ENCODE assay signal across 9 cellular contexts in the genomic region with DNA sequence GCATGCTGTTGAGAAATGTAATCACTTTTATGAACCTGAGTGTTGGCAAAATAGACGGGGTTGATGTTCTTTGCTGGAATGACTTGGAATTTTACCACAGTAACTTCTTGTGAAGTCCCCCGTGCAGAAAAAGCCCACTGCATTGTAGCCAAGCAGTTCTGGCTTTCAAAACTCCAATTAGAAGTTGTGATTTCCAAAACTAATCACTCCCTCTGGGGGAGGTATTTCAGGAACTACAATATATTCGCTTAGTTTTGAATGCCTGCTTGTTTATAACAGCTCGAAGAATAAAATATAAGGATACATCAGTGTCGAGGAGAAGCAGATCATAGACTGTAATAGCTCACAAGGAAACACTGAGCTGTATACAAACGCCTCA.
A peak's percentile ranks its signal among the peaks of the same experiment; 100 is the strongest.
DNase-seq lines count a peak whose midpoint lies in the region; ATAC-seq and TF ChIP-seq lines count a peak whose summit lies in the region.
"Had no signal": no experiment of that assay in that cellular context is flagged by ENCODE, and none has a peak within 500 bp of the region (broad histone marks: within the 10 kb centered on the region; RNA-seq: fewer than 3 reads in every experiment).

No MANE protein-coding gene starts in this region.

- in situ Hi-C loops in IMR-90 (cut with MboI; ENCODE audit: low sequenced_read_pairs): no loop called here

- peak overlapping the region; percentile 71 for H3K9ac ChIP-seq in IMR-90 (ENCODE audit: low read depth, low read length)

- peak overlapping the region; percentile 91 for H3K14ac ChIP-seq in IMR-90 (replicated peaks; ENCODE audit: low read depth, low read length)

- H3K79me1 ChIP-seq in IMR-90 (ENCODE audit: low read depth in 1 of 2, low read length in 2 of 2): peaks cover 11 to 28% of the 10 kb centered on the region in 2 experiments

- no peaks in the 10 kb centered on the region for H4K20me1 ChIP-seq in IMR-90 (ENCODE audit: insufficient read depth, low read length)

- H2BK20ac ChIP-seq in IMR-90 (ENCODE audit: low read depth, low read length): peak overlapping the region; percentile 50; the same call in 1 of the 2 replicates

- H3K4me3 ChIP-seq in IMR-90 (ENCODE audit: insufficient read depth, low read depth, low read length) (peak overlapping the region; percentile 56), mesodermal cell (ENCODE audit: extremely low read depth, insufficient read depth, low read length, poor library complexity, severe bottlenecking) (peak overlapping the region; percentile 67)
- H3K4me3 ChIP-seq: K562 had no signal

- TF ChIP-seq RAD21 in IMR-90 (IDR thresholded peaks at IDR 0.05; ENCODE audit: low read length): no peak

- peaks cover 29% of the 10 kb centered on the region for H3K4me1 Mint-ChIP-seq in chondrocyte (ENCODE audit: low read depth)

- H3K27ac ChIP-seq in IMR-90 (ENCODE audit: insufficient read depth, low read length) (peak overlapping the region; percentile 79), mesodermal cell (ENCODE audit: low read depth, low read length, severe bottlenecking) (peak overlapping the region; percentile 99)

- peak overlapping the region; percentile 73; the same call in 1 of the 3 replicates for H2BK15ac ChIP-seq in IMR-90 (ENCODE audit: low read depth, low read length)

- H3K4me1 ChIP-seq in IMR-90 (ENCODE audit: control insufficient read depth, insufficient read depth, low read length) (peaks cover 2% of the 10 kb centered on the region), mesodermal cell (ENCODE audit: control insufficient read depth, insufficient read depth, low read length, poor library complexity, severe bottlenecking) (peaks cover 19% of the 10 kb centered on the region)

- peaks cover 4% of the 10 kb centered on the region for H3K36me3 ChIP-seq in IMR-90 (ENCODE audit: control insufficient read depth, insufficient read depth, low read length)
- peaks cover 27% of the 10 kb centered on the region for H3K36me3 ChIP-seq in mesodermal cell (ENCODE audit: control insufficient read depth, insufficient read depth, low read length)

- H4K91ac ChIP-seq in IMR-90 (ENCODE audit: insufficient read depth, low read depth, low read length): peak overlapping the region; percentile 57

- peak overlapping the region; percentile 84 for H3K4me2 ChIP-seq in IMR-90 (ENCODE audit: low read depth, low read length)

- H3K56ac ChIP-seq in IMR-90 (ENCODE audit: extremely low read depth, insufficient read depth, low read length): peak overlapping the region; percentile 77

- peak overlapping the region; percentile 32 to 42; a peak in 2 of 4 replicates for H4K8ac ChIP-seq in IMR-90 (ENCODE audit: low read depth in 2 of 2, low read length in 2 of 2)

- peak; percentile 4 for ATAC-seq in GM18498 (IDR thresholded peaks at IDR 0.05; ENCODE audit: unreplicated experiment)
- ATAC-seq in IMR-90 (ENCODE audit: low read depth): peak; percentile 6

- peak overlapping the region; percentile 72 for H2BK5ac ChIP-seq in IMR-90 (ENCODE audit: low read depth, low read length, poor library complexity, severe bottlenecking)

- DNase-seq in IMR-90 (peak; percentile 16), chondrocyte (ENCODE audit: low spot score) (no peak), GM10248 (ENCODE audit: extremely low spot score) (no peak), dedifferentiated amniotic fluid mesenchymal stem cell (ENCODE audit: extremely low spot score) (no peak)
- DNase-seq in NK-92 treated with Interleukin-12 subunit alpha and Interleukin-12 subunit beta, amount 100 ng/mL, for 24 hours (lab: John Stamatoyannopoulos, UW): no peak
- DNase-seq in stimulated activated CD4-positive, alpha-beta T cell treated with anti-CD3 and anti-CD28 coated beads, Interleukin-15, amount 100 ng/mL, for 24 hours: no peak

- no peak overlapping the region for H2AK5ac ChIP-seq in IMR-90 (ENCODE audit: low read depth, low read length)

- TF ChIP-seq POLR2A in IMR-90 (IDR thresholded peaks at IDR 0.05; ENCODE audit: low read depth, low read length): no peak

- peak overlapping the region; percentile 32 for H3K18ac ChIP-seq in IMR-90 (ENCODE audit: low read depth, low read length)

- dilution Hi-C loops in IMR-90 (cut with HindIII; ENCODE audit: low sequenced_read_pairs, unreplicated experiment): no loop called here

- H3K9me3 Mint-ChIP-seq in chondrocyte (ENCODE audit: low read depth): no peaks in the 10 kb centered on the region

- peaks cover 8% of the 10 kb centered on the region for H3K36me3 Mint-ChIP-seq in chondrocyte (ENCODE audit: low read depth)

- no peaks in the 10 kb centered on the region for H3K27me3 Mint-ChIP-seq in chondrocyte (ENCODE audit: low read depth)

- no peak for TF ChIP-seq CTCF in IMR-90 (conservative IDR thresholded peaks at IDR 0.05; ENCODE audit: low read depth, low read length)
- TF ChIP-seq CTCF in chondrocyte (IDR thresholded peaks at IDR 0.05): peak; percentile 44
- no peak for TF ChIP-seq CTCF in GM10248 (IDR thresholded peaks at IDR 0.05; ENCODE audit: control extremely low read depth, extremely low read depth, low read depth, missing control alignments)

- CTCF ChIA-PET in IMR-90 (lab: Yijun Ruan, JAX): interaction anchor here (0.6 to 2.1 kb wide), 3 partner anchors 12 to 185 kb away, joined by 3 to 6 read pairs (median 3); no protein-coding TSS in a partner anchor
- CTCF ChIA-PET in GM10248 (lab: Yijun Ruan, JAX): interaction anchor here (0.7 to 3.1 kb wide), 6 partner anchors 13 to 86 kb away, joined by 3 to 13 read pairs (median 4); no protein-coding TSS in a partner anchor

- H3K9me1 ChIP-seq in IMR-90 (ENCODE audit: insufficient read depth, low read length): peaks cover 5% of the 10 kb centered on the region; the same call in 1 of the 2 replicates

- no peaks in the 10 kb centered on the region for H3K27me3 ChIP-seq in IMR-90 (ENCODE audit: control insufficient read depth, insufficient read depth, low read length)

- peak overlapping the region; percentile 90 for H2BK120ac ChIP-seq in IMR-90 (ENCODE audit: low read depth, low read length)

- intact Hi-C loops in IMR-90 (cut with micrococcal nuclease): loop anchor here (5.0 kb wide), 4 partner anchors 106 to 184 kb away; a partner anchor contains a TSS

- peak overlapping the region; percentile 94 for H3K27ac Mint-ChIP-seq in chondrocyte (ENCODE audit: unreplicated experiment)

- WGBS in IMR-90 (ENCODE audit: extremely low coverage in 2 of 2, insufficient read length in 1 of 2), 2 experiments: no CpG with 5 or more reads among the region's 6 CpGs
- WGBS in mesodermal cell (ENCODE audit: insufficient coverage in 2 of 2), 2 experiments: 20% methylated on average over 3 of the region's 6 CpGs; no CpG with 5 or more reads in 1 of the 2 experiments

- POLR2A ChIA-PET in IMR-90 (lab: Charles Lee; ENCODE audit: unreplicated experiment) (no interaction called here), GM10248 (lab: Yijun Ruan, JAX) (no interaction called here)

- no TSS peak for BruUV-seq in IMR-90 (replicated peaks; lab: Mats Ljungman, UMichigan)

- peak overlapping the region; percentile 68 for H3K4me3 Mint-ChIP-seq in chondrocyte (ENCODE audit: unreplicated experiment)

- H3K9me3 ChIP-seq in IMR-90 (ENCODE audit: control insufficient read depth, insufficient read depth, low read length) (no peaks in the 10 kb centered on the region), mesodermal cell (ENCODE audit: control insufficient read depth, low read length) (no peaks in the 10 kb centered on the region)

- H3K23ac ChIP-seq in IMR-90 (ENCODE audit: low read depth, low read length): peak overlapping the region; percentile 96

- H2AK9ac ChIP-seq in IMR-90 (replicated peaks; ENCODE audit: low read depth, low read length, poor library complexity): no peak overlapping the region

- H4K5ac ChIP-seq in IMR-90 (ENCODE audit: low read depth, low read length): peak overlapping the region; percentile 3; the same call in 1 of the 2 replicates

- peak overlapping the region; percentile 84 for H2AFZ ChIP-seq in IMR-90 (replicated peaks; ENCODE audit: low read length, poor library complexity)

- H3K4ac ChIP-seq in IMR-90 (ENCODE audit: low read depth, low read length): peak overlapping the region; percentile 69; the same call in 1 of the 2 replicates

TF ChIP-seq in IMR-90, 13 proteins besides CTCF, POLR2A, EP300 and RAD21:
- TF ChIP-seq MAFK (IDR thresholded peaks at IDR 0.05; ENCODE audit: low read depth, low read length) (no peak), BHLHE40 (IDR thresholded peaks at IDR 0.05; ENCODE audit: low read depth, low read length) (no peak), MAZ (IDR thresholded peaks at IDR 0.05; ENCODE audit: borderline replicate concordance, low read depth, low read length) (no peak), CEBPB (IDR thresholded peaks at IDR 0.05; ENCODE audit: low read depth, low read length) (no peak), SMC3 (IDR thresholded peaks at IDR 0.05; ENCODE audit: low read depth, low read length) (no peak), RFX5 (IDR thresholded peaks at IDR 0.05; ENCODE audit: low read depth, low read length) (no peak), CHD1 (IDR thresholded peaks at IDR 0.05; ENCODE audit: low read depth, low read length) (no peak), NFE2L2 (IDR thresholded peaks at IDR 0.05; ENCODE audit: low read depth, low read length) (no peak), RCOR1 (IDR thresholded peaks at IDR 0.05; ENCODE audit: insufficient replicate concordance, low read length) (no peak), MXI1 (IDR thresholded peaks at IDR 0.05; ENCODE audit: borderline replicate concordance, low read depth, low read length) (no peak), FOS (IDR thresholded peaks at IDR 0.05; ENCODE audit: low read depth, low read length) (no peak)
- TF ChIP-seq, protein P1, sequence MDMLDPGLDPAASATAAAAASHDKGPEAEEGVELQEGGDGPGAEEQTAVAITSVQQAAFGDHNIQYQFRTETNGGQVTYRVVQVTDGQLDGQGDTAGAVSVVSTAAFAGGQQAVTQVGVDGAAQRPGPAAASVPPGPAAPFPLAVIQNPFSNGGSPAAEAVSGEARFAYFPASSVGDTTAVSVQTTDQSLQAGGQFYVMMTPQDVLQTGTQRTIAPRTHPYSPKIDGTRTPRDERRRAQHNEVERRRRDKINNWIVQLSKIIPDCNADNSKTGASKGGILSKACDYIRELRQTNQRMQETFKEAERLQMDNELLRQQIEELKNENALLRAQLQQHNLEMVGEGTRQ (IDR thresholded peaks at IDR 0.05; ENCODE audit: low read depth, low read length): no peak
- TF ChIP-seq, protein P2, sequence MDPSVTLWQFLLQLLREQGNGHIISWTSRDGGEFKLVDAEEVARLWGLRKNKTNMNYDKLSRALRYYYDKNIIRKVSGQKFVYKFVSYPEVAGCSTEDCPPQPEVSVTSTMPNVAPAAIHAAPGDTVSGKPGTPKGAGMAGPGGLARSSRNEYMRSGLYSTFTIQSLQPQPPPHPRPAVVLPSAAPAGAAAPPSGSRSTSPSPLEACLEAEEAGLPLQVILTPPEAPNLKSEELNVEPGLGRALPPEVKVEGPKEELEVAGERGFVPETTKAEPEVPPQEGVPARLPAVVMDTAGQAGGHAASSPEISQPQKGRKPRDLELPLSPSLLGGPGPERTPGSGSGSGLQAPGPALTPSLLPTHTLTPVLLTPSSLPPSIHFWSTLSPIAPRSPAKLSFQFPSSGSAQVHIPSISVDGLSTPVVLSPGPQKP (IDR thresholded peaks at IDR 0.05; ENCODE audit: borderline replicate concordance, low read depth, low read length): no peak
TF ChIP-seq in IMR-90: peak in this region for 0.
